Comparison of ENCODE assay signal across 1 cellular context in the genomic region with DNA sequence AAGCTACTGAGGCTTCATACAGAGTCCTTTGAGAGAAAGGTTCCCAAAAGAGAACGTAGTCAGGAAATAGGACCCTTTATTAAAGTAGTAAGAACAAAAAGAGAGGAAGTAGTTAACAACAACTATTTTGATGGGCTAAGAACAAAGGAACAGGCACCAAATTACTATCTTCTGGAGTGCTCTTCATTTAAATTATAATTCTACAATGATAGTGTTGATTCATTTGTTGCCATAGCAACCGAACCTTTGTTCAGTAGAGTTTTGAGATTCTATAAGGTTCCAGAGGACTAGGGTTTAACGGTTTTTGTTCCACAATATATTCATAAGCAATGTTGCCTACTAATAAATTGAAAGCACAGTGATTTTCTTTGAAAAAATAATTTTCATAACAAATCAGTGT.
TF ChIP-seq lines count a peak whose summit lies in the region.

No MANE protein-coding gene starts in this region.

TF ChIP-seq in HCT116, 20 proteins besides CTCF, POLR2A, EP300 and RAD21:
- TF ChIP-seq EZH2phosphoT487 (IDR thresholded peaks at IDR 0.05; ENCODE audit: borderline replicate concordance) (no peak), YY1 (IDR thresholded peaks at IDR 0.05; ENCODE audit: extremely low read depth, insufficient replicate concordance, low read depth, low read length) (no peak), ZFX (IDR thresholded peaks at IDR 0.05) (no peak), SRF (IDR thresholded peaks at IDR 0.05; ENCODE audit: low read depth) (no peak), JUND (IDR thresholded peaks at IDR 0.05) (no peak), TCF7L2 (IDR thresholded peaks at IDR 0.05; ENCODE audit: borderline replicate concordance, extremely low read depth, insufficient read depth, insufficient read length) (no peak), POLR2AphosphoS5 (IDR thresholded peaks at IDR 0.05; ENCODE audit: low read depth, low read length) (no peak), EZH2 (IDR thresholded peaks at IDR 0.05) (no peak)
- TF ChIP-seq, protein P1, sequence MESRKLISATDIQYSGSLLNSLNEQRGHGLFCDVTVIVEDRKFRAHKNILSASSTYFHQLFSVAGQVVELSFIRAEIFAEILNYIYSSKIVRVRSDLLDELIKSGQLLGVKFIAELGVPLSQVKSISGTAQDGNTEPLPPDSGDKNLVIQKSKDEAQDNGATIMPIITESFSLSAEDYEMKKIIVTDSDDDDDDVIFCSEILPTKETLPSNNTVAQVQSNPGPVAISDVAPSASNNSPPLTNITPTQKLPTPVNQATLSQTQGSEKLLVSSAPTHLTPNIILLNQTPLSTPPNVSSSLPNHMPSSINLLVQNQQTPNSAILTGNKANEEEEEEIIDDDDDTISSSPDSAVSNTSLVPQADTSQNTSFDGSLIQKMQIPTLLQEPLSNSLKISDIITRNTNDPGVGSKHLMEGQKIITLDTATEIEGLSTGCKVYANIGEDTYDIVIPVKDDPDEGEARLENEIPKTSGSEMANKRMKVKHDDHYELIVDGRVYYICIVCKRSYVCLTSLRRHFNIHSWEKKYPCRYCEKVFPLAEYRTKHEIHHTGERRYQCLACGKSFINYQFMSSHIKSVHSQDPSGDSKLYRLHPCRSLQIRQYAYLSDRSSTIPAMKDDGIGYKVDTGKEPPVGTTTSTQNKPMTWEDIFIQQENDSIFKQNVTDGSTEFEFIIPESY (IDR thresholded peaks at IDR 0.05; ENCODE audit: extremely low read depth, insufficient replicate concordance, low read length): no peak
- TF ChIP-seq, protein P2, sequence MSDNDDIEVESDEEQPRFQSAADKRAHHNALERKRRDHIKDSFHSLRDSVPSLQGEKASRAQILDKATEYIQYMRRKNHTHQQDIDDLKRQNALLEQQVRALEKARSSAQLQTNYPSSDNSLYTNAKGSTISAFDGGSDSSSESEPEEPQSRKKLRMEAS (IDR thresholded peaks at IDR 0.05): no peak
